In genomic region chr10:32980558-32981468, GRCh38 we compare ENCODE assay signal across 1 cellular context.
TF ChIP-seq lines count a peak whose summit lies in the region.

No MANE protein-coding gene starts in this region.

TF ChIP-seq in HCT116, 20 proteins besides CTCF, POLR2A, EP300 and RAD21 (continued from another document):
- TF ChIP-seq TCF7L2 (IDR thresholded peaks at IDR 0.05; ENCODE audit: borderline replicate concordance, extremely low read depth, insufficient read depth, insufficient read length) = peak; percentile 86
- no peak for TF ChIP-seq EZH2phosphoT487 (IDR thresholded peaks at IDR 0.05; ENCODE audit: borderline replicate concordance)
- TF ChIP-seq YY1 (IDR thresholded peaks at IDR 0.05; ENCODE audit: extremely low read depth, insufficient replicate concordance, low read depth, low read length) = no peak
- TF ChIP-seq POLR2AphosphoS5 (IDR thresholded peaks at IDR 0.05; ENCODE audit: low read depth, low read length) = peak; percentile 84
